ENCODE assay signal across 8 cellular contexts in genomic region chr17:7263071-7263800, GRCh38. TPM values are rescaled to one million over a fixed set of nuclear protein-coding genes. Genes with fewer than 3 reads are reported as not detected.
DNase-seq lines count a peak whose midpoint lies in the region; ATAC-seq and TF ChIP-seq lines count a peak whose summit lies in the region.

No MANE protein-coding gene starts in this region.

- BruUV-seq in Caco-2 (replicated peaks; lab: Mats Ljungman, UMichigan), result TSS peak; percentile 11
- no TSS peak for BruUV-seq in mammary epithelial cell (replicated peaks; lab: Mats Ljungman, UMichigan)

- H3K9me3 ChIP-seq in Caco-2, result no peaks in the 10 kb centered on the region
- no peaks in the 10 kb centered on the region for H3K9me3 ChIP-seq in mammary epithelial cell (replicated peaks; ENCODE audit: insufficient read depth, low read length)

- H3K27ac ChIP-seq in mammary epithelial cell (ENCODE audit: insufficient read depth, low read depth, low read length), result no peak overlapping the region

- peak overlapping the region; percentile 97 for H3K27ac Mint-ChIP-seq in Caco-2 (ENCODE audit: unreplicated experiment)
- H3K27ac Mint-ChIP-seq in mesothelial cell of epicardium, result peak overlapping the region; percentile 96

- 38% methylated on average over 17 of the region's 19 CpGs for WGBS in mammary epithelial cell (ENCODE audit: low coverage, missing lambda C conversion rate)

- peaks cover 55% of the 10 kb centered on the region for H3K36me3 Mint-ChIP-seq in Caco-2 (ENCODE audit: insufficient read depth, unreplicated experiment)
- H3K36me3 Mint-ChIP-seq in mesothelial cell of epicardium, result no peaks in the 10 kb centered on the region

- H3K9ac ChIP-seq in mammary epithelial cell (ENCODE audit: insufficient read depth, low read length), result no peak overlapping the region

- DNase-seq in Caco-2 (peak; percentile 65 to 82), MV-4-11 (lab: John Stamatoyannopoulos, UW) (peak; percentile 42), mammary epithelial cell (no peak), mesothelial cell of epicardium (ENCODE audit: low spot score in 2 of 2, unreplicated experiment in 2 of 2) (no peak), activated gamma-delta T cell (lab: John Stamatoyannopoulos, UW) (no peak)

- no peaks in the 10 kb centered on the region for H4K20me1 ChIP-seq in mammary epithelial cell (ENCODE audit: insufficient read depth, low read length)

- H3K4me3 ChIP-seq in Caco-2 (ENCODE audit: low read depth, low read length) (peak overlapping the region; percentile 61), mammary epithelial cell (replicated peaks in 1 of 3; ENCODE audit: insufficient read depth in 1 of 3, low read depth in 2 of 3, low read length in 3 of 3) (peak overlapping the region; percentile 12 to 55 (median 23))

- no peaks in the 10 kb centered on the region for H3K27me3 Mint-ChIP-seq in Caco-2 (ENCODE audit: insufficient read depth, unreplicated experiment)
- H3K27me3 Mint-ChIP-seq in mesothelial cell of epicardium (ENCODE audit: low read depth), result peaks cover 38% of the 10 kb centered on the region

- CTCF ChIA-PET in Caco-2 (lab: Charles Lee), result no interaction called here
- CTCF ChIA-PET in mammary epithelial cell (lab: Charles Lee; ENCODE audit: low non-redundant PET), result no interaction called here

- H3K79me2 ChIP-seq in mammary epithelial cell (ENCODE audit: insufficient read depth, low read length), result no peaks in the 10 kb centered on the region

- intact Hi-C loops in Caco-2 (cut with micrococcal nuclease; ENCODE audit: unreplicated experiment) (no loop called here), mammary epithelial cell (cut with micrococcal nuclease) (no loop called here)

- TF ChIP-seq CTCF in Caco-2 (IDR thresholded peaks at IDR 0.05; ENCODE audit: insufficient read depth in 1 of 2, low read depth in 1 of 2, low read length in 1 of 2, severe bottlenecking in 1 of 2, unreplicated experiment in 1 of 2) (no peak), mammary epithelial cell (conservative IDR thresholded peaks at IDR 0.05 in 1 of 2, IDR thresholded peaks at IDR 0.05 in 1 of 2; ENCODE audit: extremely low read depth in 1 of 2, insufficient read depth in 1 of 2, low read depth in 1 of 2, low read length in 2 of 2) (no peak), mesothelial cell of epicardium (IDR thresholded peaks at IDR 0.05; ENCODE audit: unreplicated experiment) (no peak)

- POLR2A ChIA-PET in Caco-2 (lab: Charles Lee), result interaction anchor here (0.7 kb wide), 2 partner anchors 131 to 359 kb away, joined by 5 to 7 read pairs; partner anchors contain the start of gene PLSCR3

- peak overlapping the region; percentile 66 for H3K4me2 ChIP-seq in mammary epithelial cell (ENCODE audit: insufficient read depth, low read depth, low read length)

- H3K36me3 ChIP-seq in Caco-2 (ENCODE audit: control insufficient read depth, insufficient read depth, low read length) (peaks cover 2% of the 10 kb centered on the region), mammary epithelial cell (ENCODE audit: insufficient read depth, low read length) (no peaks in the 10 kb centered on the region)

- H3K4me1 ChIP-seq in Caco-2 (peaks cover 26% of the 10 kb centered on the region), mammary epithelial cell (ENCODE audit: insufficient read depth, low read length) (peaks cover 43% of the 10 kb centered on the region)

- peak overlapping the region; percentile 99 for H3K4me3 Mint-ChIP-seq in Caco-2 (ENCODE audit: unreplicated experiment)
- peak overlapping the region; percentile 90 for H3K4me3 Mint-ChIP-seq in mesothelial cell of epicardium

- H2AFZ ChIP-seq in mammary epithelial cell (ENCODE audit: low read depth, low read length), result peak overlapping the region; percentile 86

- H3K9me3 Mint-ChIP-seq in Caco-2 (ENCODE audit: unreplicated experiment), result no peaks in the 10 kb centered on the region
- no peaks in the 10 kb centered on the region for H3K9me3 Mint-ChIP-seq in mesothelial cell of epicardium

- ATAC-seq in HG03342 (IDR thresholded peaks at IDR 0.05; ENCODE audit: unreplicated experiment), result no peak
- no peak for ATAC-seq in GM19324 (IDR thresholded peaks at IDR 0.05; ENCODE audit: low FRiP score, unreplicated experiment)
- ATAC-seq in GM18519 (IDR thresholded peaks at IDR 0.05; ENCODE audit: low FRiP score, unreplicated experiment), result no peak

- in situ Hi-C loops in mammary epithelial cell (cut with MboI; ENCODE audit: low sequenced_read_pairs in 2 of 2), result no loop called here

- H3K27me3 ChIP-seq in Caco-2 (replicated peaks; ENCODE audit: control insufficient read depth, insufficient read depth, low read length) (no peaks in the 10 kb centered on the region), mammary epithelial cell (ENCODE audit: insufficient read depth, low read length) (no peaks in the 10 kb centered on the region)

- H3K4me1 Mint-ChIP-seq in Caco-2 (ENCODE audit: low read depth, unreplicated experiment), result peaks cover 9% of the 10 kb centered on the region
- peaks cover 21% of the 10 kb centered on the region for H3K4me1 Mint-ChIP-seq in mesothelial cell of epicardium

- dilution Hi-C loops in mammary epithelial cell (cut with HindIII; ENCODE audit: low sequenced_read_pairs), result no loop called here

RNA-seq across cellular contexts. Expression of gene CLDN7, which starts 1.0 kb away (rescaled TPM):
- 111 and 115 TPM in 2 replicates for total RNA-seq in Caco-2 (2022)
- total RNA-seq in mammary epithelial cell, result 10 to 100 TPM in 1 of 2 donors, 1 to 10 TPM in 1; 5.0 to 57.8 TPM
- polyA plus RNA-seq in mammary epithelial cell, result 10.4 TPM
- polyA minus RNA-seq in mammary epithelial cell, result 3.2 TPM
- 79.2 to 86.1 TPM (median 79.9 TPM) in 3 replicates for total RNA-seq in mesothelial cell of epicardium

RNA-seq across cellular contexts. Expression of gene ELP5, which starts 11.2 kb away (rescaled TPM):
- total RNA-seq in Caco-2 (2022) (43.2 and 43.3 TPM in 2 replicates), mammary epithelial cell (10 to 100 TPM; 18.8 to 52.0 TPM), mesothelial cell of epicardium (37.9 to 42.8 TPM (median 42.1 TPM) in 3 replicates)
- polyA plus RNA-seq in mammary epithelial cell, result 39.3 TPM
- polyA minus RNA-seq in mammary epithelial cell, result 46.8 TPM

RNA-seq across cellular contexts. Expression of gene CTDNEP1, which starts 11.7 kb away (rescaled TPM):
- total RNA-seq in Caco-2 (2022) (68.6 and 71.1 TPM in 2 replicates), mammary epithelial cell (100 to 1,000 TPM in 1 of 2 donors, 10 to 100 TPM in 1; 28.2 to 122 TPM), mesothelial cell of epicardium (122 to 132 TPM (median 130 TPM) in 3 replicates)
- polyA plus RNA-seq in mammary epithelial cell, result 110 TPM
- polyA minus RNA-seq in mammary epithelial cell, result 263 TPM

RNA-seq across cellular contexts. Expression of gene SLC2A4, which starts 18.3 kb away (rescaled TPM):
- 0.35 and 0.88 TPM in 2 replicates for total RNA-seq in Caco-2 (2022)
- under 1 TPM in 1 of 2 donors, not detected in 1; 0.12 TPM for total RNA-seq in mammary epithelial cell
- 0.02 TPM for polyA plus RNA-seq in mammary epithelial cell
- 1.9 TPM for polyA minus RNA-seq in mammary epithelial cell
- total RNA-seq in mesothelial cell of epicardium, result 1.6 to 1.8 TPM (median 1.6 TPM) in 3 replicates

RNA-seq across cellular contexts. Expression of gene GABARAP, which starts 21.0 kb away (rescaled TPM):
- total RNA-seq in Caco-2 (2022) (129 and 140 TPM in 2 replicates), mammary epithelial cell (100 to 1,000 TPM; 116 to 204 TPM), mesothelial cell of epicardium (424 to 451 TPM (median 429 TPM) in 3 replicates)
- polyA plus RNA-seq in mammary epithelial cell, result 326 TPM
- 296 TPM for polyA minus RNA-seq in mammary epithelial cell

Comparison
In these comparisons a context has a peak if more than half of its experiments do, and no peak if none do; other contexts are left out.
1. DNase-seq: peak in Caco-2 (2 of 2) and MV-4-11 (single experiment); none in mammary epithelial cell (single experiment), mesothelial cell of epicardium (0 of 2) and activated gamma-delta T cell (single experiment).